In the genomic region with DNA sequence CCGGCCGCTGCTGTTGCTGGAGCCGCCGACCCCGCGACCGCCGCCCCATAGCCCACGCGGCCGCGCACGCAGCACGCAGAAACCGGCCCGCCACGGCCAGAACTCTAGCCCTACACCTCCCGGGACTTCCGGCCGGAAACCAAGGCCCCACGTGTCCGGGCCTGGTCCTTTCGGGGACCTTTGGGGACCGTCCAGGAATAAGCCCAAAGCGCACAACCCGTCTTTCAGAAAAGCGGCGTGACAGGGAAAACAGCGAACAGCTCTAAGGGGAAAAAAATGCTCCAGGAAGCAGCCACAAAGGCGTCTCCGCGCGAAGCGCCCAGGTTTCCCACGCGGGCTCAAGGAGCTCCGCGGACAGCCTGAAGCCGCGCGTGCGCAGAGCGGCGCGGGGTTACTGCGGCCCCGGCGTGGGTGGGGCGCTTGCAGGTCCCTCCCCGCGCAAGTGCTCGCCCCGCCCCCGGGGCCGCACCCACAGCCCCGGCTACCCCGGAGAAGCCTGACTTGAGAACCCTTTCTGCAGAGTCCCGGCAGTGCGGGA, we compare ENCODE assay signal across 8 cellular contexts. TPM values are rescaled to one million over a fixed set of nuclear protein-coding genes. Genes with fewer than 3 reads are reported as not detected.
DNase-seq lines count a peak whose midpoint lies in the region; ATAC-seq and TF ChIP-seq lines count a peak whose summit lies in the region.

A gene (minus strand): TSS at position 114 of the 538 bp plus-strand sequence. CDS start 65 bp downstream, at position 49.
A gene with protein sequence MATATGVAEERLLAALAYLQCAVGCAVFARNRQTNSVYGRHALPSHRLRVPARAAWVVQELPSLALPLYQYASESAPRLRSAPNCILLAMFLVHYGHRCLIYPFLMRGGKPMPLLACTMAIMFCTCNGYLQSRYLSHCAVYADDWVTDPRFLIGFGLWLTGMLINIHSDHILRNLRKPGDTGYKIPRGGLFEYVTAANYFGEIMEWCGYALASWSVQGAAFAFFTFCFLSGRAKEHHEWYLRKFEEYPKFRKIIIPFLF (plus strand): TSS at position 510 of the 538 bp plus-strand sequence. CDS start 137 bp downstream, outside the sequence.

- peak; percentile 88 for ATAC-seq in HG02588 (IDR thresholded peaks at IDR 0.05; ENCODE audit: unreplicated experiment)

- H3K27me3 Mint-ChIP-seq in activated naive CD4-positive, alpha-beta T cell treated with anti-CD3 and anti-CD28 coated beads, Interleukin-2, amount 10 ng/mL, durations not matched to agents 7 days and 5 days: no peaks in the 10 kb centered on the region

- peak; percentile 4 to 69 for TF ChIP-seq POLR2A in suprapubic skin (IDR thresholded peaks at IDR 0.05)

- peaks cover 65% of the 10 kb centered on the region for H3K4me1 Mint-ChIP-seq in activated naive CD4-positive, alpha-beta T cell treated with anti-CD3 and anti-CD28 coated beads, Interleukin-2, amount 10 ng/mL, durations not matched to agents 7 days and 5 days

- H3K9me3 ChIP-seq in SK-N-MC (ENCODE audit: low read depth, low read length): no peaks in the 10 kb centered on the region
- no peaks in the 10 kb centered on the region for H3K9me3 ChIP-seq in suprapubic skin

- H3K27ac ChIP-seq in SK-N-MC: peak within 1 kb of the TSS; percentile 95
- H3K27ac ChIP-seq in suprapubic skin: peak within 1 kb of the TSS; percentile 92

- peaks cover 39% of the 10 kb centered on the region for H3K36me3 Mint-ChIP-seq in activated naive CD4-positive, alpha-beta T cell treated with anti-CD3 and anti-CD28 coated beads, Interleukin-2, amount 10 ng/mL, durations not matched to agents 7 days and 5 days

- TF ChIP-seq CTCF in suprapubic skin (IDR thresholded peaks at IDR 0.05): no peak

- 0% methylated on average over 24 of the region's 59 CpGs for WGBS in suprapubic skin

- H3K4me3 ChIP-seq in GM08714 (ENCODE audit: low read length) (peak within 1 kb of the TSS; percentile 90), SK-N-MC (peak within 1 kb of the TSS; percentile 94), suprapubic skin (peak within 1 kb of the TSS; percentile 94)

- no peaks in the 10 kb centered on the region for H3K27me3 ChIP-seq in suprapubic skin

- H3K27ac Mint-ChIP-seq in activated naive CD4-positive, alpha-beta T cell treated with anti-CD3 and anti-CD28 coated beads, Interleukin-2, amount 10 ng/mL, durations not matched to agents 7 days and 5 days: peak within 1 kb of the TSS; percentile 98

- TF ChIP-seq EP300 in suprapubic skin (IDR thresholded peaks at IDR 0.05): no peak

- DNase-seq in NCI-H1048 (lab: John Stamatoyannopoulos, UW) (peak; percentile 76), SK-N-MC (ENCODE audit: low read depth, low spot score) (peak; percentile 57), germinal center (ENCODE audit: low spot score) (peak; percentile 98), nucleus accumbens (lab: John Stamatoyannopoulos, UW) (peak; percentile 50 to 99 (median 91)), suprapubic skin (ENCODE audit: low spot score in 2 of 2) (peak; percentile 92 to 93)
- peak; percentile 92 for DNase-seq in activated naive CD4-positive, alpha-beta T cell treated with anti-CD3 and anti-CD28 coated beads, Interleukin-2, amount 10 ng/mL, durations not matched to agents 7 days and 5 days

- peak within 1 kb of the TSS; percentile 91 for H3K4me3 Mint-ChIP-seq in activated naive CD4-positive, alpha-beta T cell treated with anti-CD3 and anti-CD28 coated beads, Interleukin-2, amount 10 ng/mL, durations not matched to agents 7 days and 5 days

- H3K36me3 ChIP-seq in SK-N-MC (ENCODE audit: insufficient read depth, low read length) (peaks cover 38% of the 10 kb centered on the region), suprapubic skin (peaks cover 29% of the 10 kb centered on the region)

- CTCF ChIA-PET in activated naive CD4-positive, alpha-beta T cell treated with anti-CD3 and anti-CD28 coated beads, Interleukin-2, amount 10 ng/mL, durations not matched to agents 7 days and 5 days (lab: Charles Lee): no interaction called here

- H3K9me3 Mint-ChIP-seq in activated naive CD4-positive, alpha-beta T cell treated with anti-CD3 and anti-CD28 coated beads, Interleukin-2, amount 10 ng/mL, durations not matched to agents 7 days and 5 days: no peaks in the 10 kb centered on the region

- H3K9ac ChIP-seq in SK-N-MC (ENCODE audit: insufficient read length): peak within 1 kb of the TSS; percentile 91

- H3K4me1 ChIP-seq in suprapubic skin: peaks cover 51% of the 10 kb centered on the region

RNA-seq across cellular contexts. Expression of the first gene that starts in this region (rescaled TPM):
- total RNA-seq in suprapubic skin: 10 to 100 TPM; 48.8 to 90.8 (median 56.4) TPM

RNA-seq across cellular contexts. Expression of the second gene that starts in this region (rescaled TPM):
- 10 to 100 TPM; 62.7 to 86.8 (median 74.8) TPM for total RNA-seq in suprapubic skin

Comparison
In these comparisons a context has a peak if more than half of its experiments do, and no peak if none do; other contexts are left out.
1. Peak in every context shown above with its lines: DNase-seq, ATAC-seq, H3K4me3 ChIP-seq and H3K27ac ChIP-seq.